In the genomic region with DNA sequence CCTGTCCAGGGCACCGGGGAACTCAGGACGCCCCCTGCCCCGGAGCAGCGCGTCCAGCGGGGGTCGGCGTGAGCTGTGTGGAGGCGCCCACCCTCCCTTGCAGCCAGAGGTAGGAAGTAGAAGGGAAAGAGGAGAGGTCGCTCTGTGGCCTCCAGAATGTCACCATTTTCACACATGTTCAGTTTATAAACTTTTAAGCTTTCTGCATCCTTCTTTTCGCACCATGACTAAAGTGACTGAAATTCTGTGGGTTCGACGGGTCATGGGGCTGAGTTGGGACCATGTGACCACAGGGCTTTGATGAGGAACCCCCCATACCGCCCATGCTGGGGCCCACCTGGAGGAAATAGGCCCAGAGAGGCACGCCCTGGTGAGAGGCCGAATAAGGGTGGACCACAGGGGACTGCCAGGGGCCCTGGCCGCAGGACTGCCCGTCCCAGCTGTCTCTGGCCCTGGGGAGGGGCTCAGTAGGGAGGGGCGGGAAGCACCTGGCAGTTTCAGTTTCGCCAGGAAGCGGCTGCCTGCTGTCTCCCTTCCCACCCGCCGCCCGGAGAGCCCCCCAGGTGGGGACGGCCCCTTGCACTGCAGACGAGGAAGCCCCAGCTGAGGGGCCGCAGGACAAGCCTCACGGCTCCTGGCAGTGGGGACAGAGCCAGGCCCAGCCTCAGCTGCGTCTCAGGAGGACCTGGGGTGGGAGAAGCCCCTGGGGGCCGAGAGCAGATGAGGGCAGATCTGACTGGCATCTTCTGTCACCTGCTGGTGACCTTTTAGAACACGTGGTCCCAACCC, we compare ENCODE assay signal across 1 cellular context.
A peak's percentile ranks its signal among the peaks of the same experiment; 100 is the strongest.
TF ChIP-seq lines count a peak whose summit lies in the region.

No MANE protein-coding gene starts in this region.

TF ChIP-seq in GM12878, 131 proteins besides CTCF, POLR2A, EP300 and RAD21 (continued from another document and continues in another):
- TF ChIP-seq, protein P1, sequence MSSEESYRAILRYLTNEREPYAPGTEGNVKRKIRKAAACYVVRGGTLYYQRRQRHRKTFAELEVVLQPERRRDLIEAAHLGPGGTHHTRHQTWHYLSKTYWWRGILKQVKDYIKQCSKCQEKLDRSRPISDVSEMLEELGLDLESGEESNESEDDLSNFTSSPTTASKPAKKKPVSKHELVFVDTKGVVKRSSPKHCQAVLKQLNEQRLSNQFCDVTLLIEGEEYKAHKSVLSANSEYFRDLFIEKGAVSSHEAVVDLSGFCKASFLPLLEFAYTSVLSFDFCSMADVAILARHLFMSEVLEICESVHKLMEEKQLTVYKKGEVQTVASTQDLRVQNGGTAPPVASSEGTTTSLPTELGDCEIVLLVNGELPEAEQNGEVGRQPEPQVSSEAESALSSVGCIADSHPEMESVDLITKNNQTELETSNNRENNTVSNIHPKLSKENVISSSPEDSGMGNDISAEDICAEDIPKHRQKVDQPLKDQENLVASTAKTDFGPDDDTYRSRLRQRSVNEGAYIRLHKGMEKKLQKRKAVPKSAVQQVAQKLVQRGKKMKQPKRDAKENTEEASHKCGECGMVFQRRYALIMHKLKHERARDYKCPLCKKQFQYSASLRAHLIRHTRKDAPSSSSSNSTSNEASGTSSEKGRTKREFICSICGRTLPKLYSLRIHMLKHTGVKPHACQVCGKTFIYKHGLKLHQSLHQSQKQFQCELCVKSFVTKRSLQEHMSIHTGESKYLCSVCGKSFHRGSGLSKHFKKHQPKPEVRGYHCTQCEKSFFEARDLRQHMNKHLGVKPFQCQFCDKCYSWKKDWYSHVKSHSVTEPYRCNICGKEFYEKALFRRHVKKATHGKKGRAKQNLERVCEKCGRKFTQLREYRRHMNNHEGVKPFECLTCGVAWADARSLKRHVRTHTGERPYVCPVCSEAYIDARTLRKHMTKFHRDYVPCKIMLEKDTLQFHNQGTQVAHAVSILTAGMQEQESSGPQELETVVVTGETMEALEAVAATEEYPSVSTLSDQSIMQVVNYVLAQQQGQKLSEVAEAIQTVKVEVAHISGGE (CRISPR knock-in tag; IDR thresholded peaks at IDR 0.05) = no peak
- TF ChIP-seq BRCA1 (IDR thresholded peaks at IDR 0.05; ENCODE audit: low read depth, low read length) (no peak), HDAC6 (IDR thresholded peaks at IDR 0.05; ENCODE audit: unreplicated experiment) (no peak), MTA3 (IDR thresholded peaks at IDR 0.05; ENCODE audit: borderline replicate concordance, low read length) (no peak), KLF5 (IDR thresholded peaks at IDR 0.05; ENCODE audit: partially characterized antibody) (no peak), EZH2 (IDR thresholded peaks at IDR 0.05; ENCODE audit: borderline replicate concordance, control insufficient read depth, low read depth, low read length) (no peak), CREB1 (IDR thresholded peaks at IDR 0.05; ENCODE audit: low read depth) (no peak), FOXM1 (IDR thresholded peaks at IDR 0.05; ENCODE audit: low read depth, low read length) (no peak), ZNF217 (IDR thresholded peaks at IDR 0.05) (peak; percentile 22; the same call in 1 of the 2 replicates), MXI1 (IDR thresholded peaks at IDR 0.05; ENCODE audit: low read depth, low read length) (peak; percentile 72), SIX5 (IDR thresholded peaks at IDR 0.05; ENCODE audit: low read depth, low read length, severe bottlenecking) (no peak), TCF7 (IDR thresholded peaks at IDR 0.05; ENCODE audit: borderline replicate concordance) (no peak; the same call in 1 of the 2 replicates), SREBF2 (IDR thresholded peaks at IDR 0.05; ENCODE audit: low read length) (no peak), TBL1XR1 (IDR thresholded peaks at IDR 0.05; ENCODE audit: low read depth, low read length) (peak; percentile 97), CHD4 (IDR thresholded peaks at IDR 0.05) (no peak), SP1 (IDR thresholded peaks at IDR 0.05; ENCODE audit: low read depth, low read length) (peak; percentile 79), CBFB (IDR thresholded peaks at IDR 0.05; ENCODE audit: low read depth) (peak; percentile 92), NBN (IDR thresholded peaks at IDR 0.05) (peak; percentile 81), SMAD1 (IDR thresholded peaks at IDR 0.05; ENCODE audit: low read depth, partially characterized antibody) (no peak), KDM1A (IDR thresholded peaks at IDR 0.05; ENCODE audit: borderline replicate concordance) (no peak), YY1 (IDR thresholded peaks at IDR 0.05; ENCODE audit: low read depth, low read length) (no peak), EGR1 (IDR thresholded peaks at IDR 0.05; ENCODE audit: borderline replicate concordance in 1 of 2, low read depth in 2 of 2, low read length in 2 of 2) (peak in 1 of 2 experiments; percentile 72; a peak in 1 of 3 replicates), CBX3 (IDR thresholded peaks at IDR 0.05; ENCODE audit: borderline replicate concordance, low read depth) (no peak), ZNF622 (IDR thresholded peaks at IDR 0.05) (no peak), ZSCAN29 (IDR thresholded peaks at IDR 0.05) (no peak)
- TF ChIP-seq, protein P2, sequence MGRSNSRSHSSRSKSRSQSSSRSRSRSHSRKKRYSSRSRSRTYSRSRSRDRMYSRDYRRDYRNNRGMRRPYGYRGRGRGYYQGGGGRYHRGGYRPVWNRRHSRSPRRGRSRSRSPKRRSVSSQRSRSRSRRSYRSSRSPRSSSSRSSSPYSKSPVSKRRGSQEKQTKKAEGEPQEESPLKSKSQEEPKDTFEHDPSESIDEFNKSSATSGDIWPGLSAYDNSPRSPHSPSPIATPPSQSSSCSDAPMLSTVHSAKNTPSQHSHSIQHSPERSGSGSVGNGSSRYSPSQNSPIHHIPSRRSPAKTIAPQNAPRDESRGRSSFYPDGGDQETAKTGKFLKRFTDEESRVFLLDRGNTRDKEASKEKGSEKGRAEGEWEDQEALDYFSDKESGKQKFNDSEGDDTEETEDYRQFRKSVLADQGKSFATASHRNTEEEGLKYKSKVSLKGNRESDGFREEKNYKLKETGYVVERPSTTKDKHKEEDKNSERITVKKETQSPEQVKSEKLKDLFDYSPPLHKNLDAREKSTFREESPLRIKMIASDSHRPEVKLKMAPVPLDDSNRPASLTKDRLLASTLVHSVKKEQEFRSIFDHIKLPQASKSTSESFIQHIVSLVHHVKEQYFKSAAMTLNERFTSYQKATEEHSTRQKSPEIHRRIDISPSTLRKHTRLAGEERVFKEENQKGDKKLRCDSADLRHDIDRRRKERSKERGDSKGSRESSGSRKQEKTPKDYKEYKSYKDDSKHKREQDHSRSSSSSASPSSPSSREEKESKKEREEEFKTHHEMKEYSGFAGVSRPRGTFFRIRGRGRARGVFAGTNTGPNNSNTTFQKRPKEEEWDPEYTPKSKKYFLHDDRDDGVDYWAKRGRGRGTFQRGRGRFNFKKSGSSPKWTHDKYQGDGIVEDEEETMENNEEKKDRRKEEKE (IDR thresholded peaks at IDR 0.05) = no peak
- TF ChIP-seq, protein P3, sequence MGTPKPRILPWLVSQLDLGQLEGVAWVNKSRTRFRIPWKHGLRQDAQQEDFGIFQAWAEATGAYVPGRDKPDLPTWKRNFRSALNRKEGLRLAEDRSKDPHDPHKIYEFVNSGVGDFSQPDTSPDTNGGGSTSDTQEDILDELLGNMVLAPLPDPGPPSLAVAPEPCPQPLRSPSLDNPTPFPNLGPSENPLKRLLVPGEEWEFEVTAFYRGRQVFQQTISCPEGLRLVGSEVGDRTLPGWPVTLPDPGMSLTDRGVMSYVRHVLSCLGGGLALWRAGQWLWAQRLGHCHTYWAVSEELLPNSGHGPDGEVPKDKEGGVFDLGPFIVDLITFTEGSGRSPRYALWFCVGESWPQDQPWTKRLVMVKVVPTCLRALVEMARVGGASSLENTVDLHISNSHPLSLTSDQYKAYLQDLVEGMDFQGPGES (IDR thresholded peaks at IDR 0.05) = no peak
- TF ChIP-seq, protein P4, sequence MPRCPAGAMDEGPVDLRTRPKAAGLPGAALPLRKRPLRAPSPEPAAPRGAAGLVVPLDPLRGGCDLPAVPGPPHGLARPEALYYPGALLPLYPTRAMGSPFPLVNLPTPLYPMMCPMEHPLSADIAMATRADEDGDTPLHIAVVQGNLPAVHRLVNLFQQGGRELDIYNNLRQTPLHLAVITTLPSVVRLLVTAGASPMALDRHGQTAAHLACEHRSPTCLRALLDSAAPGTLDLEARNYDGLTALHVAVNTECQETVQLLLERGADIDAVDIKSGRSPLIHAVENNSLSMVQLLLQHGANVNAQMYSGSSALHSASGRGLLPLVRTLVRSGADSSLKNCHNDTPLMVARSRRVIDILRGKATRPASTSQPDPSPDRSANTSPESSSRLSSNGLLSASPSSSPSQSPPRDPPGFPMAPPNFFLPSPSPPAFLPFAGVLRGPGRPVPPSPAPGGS (IDR thresholded peaks at IDR 0.05; ENCODE audit: borderline replicate concordance, insufficient read depth, low read depth, low read length, poor library complexity, severe bottlenecking) = peak; percentile 94
- TF ChIP-seq, protein P5, sequence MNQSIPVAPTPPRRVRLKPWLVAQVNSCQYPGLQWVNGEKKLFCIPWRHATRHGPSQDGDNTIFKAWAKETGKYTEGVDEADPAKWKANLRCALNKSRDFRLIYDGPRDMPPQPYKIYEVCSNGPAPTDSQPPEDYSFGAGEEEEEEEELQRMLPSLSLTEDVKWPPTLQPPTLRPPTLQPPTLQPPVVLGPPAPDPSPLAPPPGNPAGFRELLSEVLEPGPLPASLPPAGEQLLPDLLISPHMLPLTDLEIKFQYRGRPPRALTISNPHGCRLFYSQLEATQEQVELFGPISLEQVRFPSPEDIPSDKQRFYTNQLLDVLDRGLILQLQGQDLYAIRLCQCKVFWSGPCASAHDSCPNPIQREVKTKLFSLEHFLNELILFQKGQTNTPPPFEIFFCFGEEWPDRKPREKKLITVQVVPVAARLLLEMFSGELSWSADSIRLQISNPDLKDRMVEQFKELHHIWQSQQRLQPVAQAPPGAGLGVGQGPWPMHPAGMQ (IDR thresholded peaks at IDR 0.05; ENCODE audit: borderline replicate concordance) = no peak
- TF ChIP-seq, protein P6, sequence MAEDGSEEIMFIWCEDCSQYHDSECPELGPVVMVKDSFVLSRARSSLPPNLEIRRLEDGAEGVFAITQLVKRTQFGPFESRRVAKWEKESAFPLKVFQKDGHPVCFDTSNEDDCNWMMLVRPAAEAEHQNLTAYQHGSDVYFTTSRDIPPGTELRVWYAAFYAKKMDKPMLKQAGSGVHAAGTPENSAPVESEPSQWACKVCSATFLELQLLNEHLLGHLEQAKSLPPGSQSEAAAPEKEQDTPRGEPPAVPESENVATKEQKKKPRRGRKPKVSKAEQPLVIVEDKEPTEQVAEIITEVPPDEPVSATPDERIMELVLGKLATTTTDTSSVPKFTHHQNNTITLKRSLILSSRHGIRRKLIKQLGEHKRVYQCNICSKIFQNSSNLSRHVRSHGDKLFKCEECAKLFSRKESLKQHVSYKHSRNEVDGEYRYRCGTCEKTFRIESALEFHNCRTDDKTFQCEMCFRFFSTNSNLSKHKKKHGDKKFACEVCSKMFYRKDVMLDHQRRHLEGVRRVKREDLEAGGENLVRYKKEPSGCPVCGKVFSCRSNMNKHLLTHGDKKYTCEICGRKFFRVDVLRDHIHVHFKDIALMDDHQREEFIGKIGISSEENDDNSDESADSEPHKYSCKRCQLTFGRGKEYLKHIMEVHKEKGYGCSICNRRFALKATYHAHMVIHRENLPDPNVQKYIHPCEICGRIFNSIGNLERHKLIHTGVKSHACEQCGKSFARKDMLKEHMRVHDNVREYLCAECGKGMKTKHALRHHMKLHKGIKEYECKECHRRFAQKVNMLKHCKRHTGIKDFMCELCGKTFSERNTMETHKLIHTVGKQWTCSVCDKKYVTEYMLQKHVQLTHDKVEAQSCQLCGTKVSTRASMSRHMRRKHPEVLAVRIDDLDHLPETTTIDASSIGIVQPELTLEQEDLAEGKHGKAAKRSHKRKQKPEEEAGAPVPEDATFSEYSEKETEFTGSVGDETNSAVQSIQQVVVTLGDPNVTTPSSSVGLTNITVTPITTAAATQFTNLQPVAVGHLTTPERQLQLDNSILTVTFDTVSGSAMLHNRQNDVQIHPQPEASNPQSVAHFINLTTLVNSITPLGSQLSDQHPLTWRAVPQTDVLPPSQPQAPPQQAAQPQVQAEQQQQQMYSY (CRISPR knock-in tag; IDR thresholded peaks at IDR 0.05) = no peak
- TF ChIP-seq, protein P7, sequence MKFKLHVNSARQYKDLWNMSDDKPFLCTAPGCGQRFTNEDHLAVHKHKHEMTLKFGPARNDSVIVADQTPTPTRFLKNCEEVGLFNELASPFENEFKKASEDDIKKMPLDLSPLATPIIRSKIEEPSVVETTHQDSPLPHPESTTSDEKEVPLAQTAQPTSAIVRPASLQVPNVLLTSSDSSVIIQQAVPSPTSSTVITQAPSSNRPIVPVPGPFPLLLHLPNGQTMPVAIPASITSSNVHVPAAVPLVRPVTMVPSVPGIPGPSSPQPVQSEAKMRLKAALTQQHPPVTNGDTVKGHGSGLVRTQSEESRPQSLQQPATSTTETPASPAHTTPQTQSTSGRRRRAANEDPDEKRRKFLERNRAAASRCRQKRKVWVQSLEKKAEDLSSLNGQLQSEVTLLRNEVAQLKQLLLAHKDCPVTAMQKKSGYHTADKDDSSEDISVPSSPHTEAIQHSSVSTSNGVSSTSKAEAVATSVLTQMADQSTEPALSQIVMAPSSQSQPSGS (IDR thresholded peaks at IDR 0.05; ENCODE audit: low read length) = no peak
- TF ChIP-seq, protein P8, sequence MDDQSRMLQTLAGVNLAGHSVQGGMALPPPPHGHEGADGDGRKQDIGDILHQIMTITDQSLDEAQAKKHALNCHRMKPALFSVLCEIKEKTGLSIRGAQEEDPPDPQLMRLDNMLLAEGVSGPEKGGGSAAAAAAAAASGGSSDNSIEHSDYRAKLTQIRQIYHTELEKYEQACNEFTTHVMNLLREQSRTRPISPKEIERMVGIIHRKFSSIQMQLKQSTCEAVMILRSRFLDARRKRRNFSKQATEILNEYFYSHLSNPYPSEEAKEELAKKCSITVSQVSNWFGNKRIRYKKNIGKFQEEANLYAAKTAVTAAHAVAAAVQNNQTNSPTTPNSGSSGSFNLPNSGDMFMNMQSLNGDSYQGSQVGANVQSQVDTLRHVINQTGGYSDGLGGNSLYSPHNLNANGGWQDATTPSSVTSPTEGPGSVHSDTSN (IDR thresholded peaks at IDR 0.05; ENCODE audit: insufficient replicate concordance, low read depth, low read length) = peak; percentile 28
- TF ChIP-seq, protein P9, sequence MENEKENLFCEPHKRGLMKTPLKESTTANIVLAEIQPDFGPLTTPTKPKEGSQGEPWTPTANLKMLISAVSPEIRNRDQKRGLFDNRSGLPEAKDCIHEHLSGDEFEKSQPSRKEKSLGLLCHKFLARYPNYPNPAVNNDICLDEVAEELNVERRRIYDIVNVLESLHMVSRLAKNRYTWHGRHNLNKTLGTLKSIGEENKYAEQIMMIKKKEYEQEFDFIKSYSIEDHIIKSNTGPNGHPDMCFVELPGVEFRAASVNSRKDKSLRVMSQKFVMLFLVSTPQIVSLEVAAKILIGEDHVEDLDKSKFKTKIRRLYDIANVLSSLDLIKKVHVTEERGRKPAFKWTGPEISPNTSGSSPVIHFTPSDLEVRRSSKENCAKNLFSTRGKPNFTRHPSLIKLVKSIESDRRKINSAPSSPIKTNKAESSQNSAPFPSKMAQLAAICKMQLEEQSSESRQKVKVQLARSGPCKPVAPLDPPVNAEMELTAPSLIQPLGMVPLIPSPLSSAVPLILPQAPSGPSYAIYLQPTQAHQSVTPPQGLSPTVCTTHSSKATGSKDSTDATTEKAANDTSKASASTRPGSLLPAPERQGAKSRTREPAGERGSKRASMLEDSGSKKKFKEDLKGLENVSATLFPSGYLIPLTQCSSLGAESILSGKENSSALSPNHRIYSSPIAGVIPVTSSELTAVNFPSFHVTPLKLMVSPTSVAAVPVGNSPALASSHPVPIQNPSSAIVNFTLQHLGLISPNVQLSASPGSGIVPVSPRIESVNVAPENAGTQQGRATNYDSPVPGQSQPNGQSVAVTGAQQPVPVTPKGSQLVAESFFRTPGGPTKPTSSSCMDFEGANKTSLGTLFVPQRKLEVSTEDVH (IDR thresholded peaks at IDR 0.05; ENCODE audit: low read depth, partially characterized antibody) = no peak
